1 cellular context compared by ENCODE assay signal in genomic region chr12:47017041-47017713, GRCh38.
TF ChIP-seq lines count a peak whose summit lies in the region.

No MANE protein-coding gene starts in this region.

TF ChIP-seq in GM12878, 131 proteins besides CTCF, POLR2A, EP300 and RAD21 (continued from another document):
- peak; percentile 40; the same call in 1 of the 2 replicates for TF ChIP-seq SPI1 (IDR thresholded peaks at IDR 0.05; ENCODE audit: borderline replicate concordance, insufficient read depth, low read depth, low read length)
